ENCODE assay signal across 12 cellular contexts in the genomic region with DNA sequence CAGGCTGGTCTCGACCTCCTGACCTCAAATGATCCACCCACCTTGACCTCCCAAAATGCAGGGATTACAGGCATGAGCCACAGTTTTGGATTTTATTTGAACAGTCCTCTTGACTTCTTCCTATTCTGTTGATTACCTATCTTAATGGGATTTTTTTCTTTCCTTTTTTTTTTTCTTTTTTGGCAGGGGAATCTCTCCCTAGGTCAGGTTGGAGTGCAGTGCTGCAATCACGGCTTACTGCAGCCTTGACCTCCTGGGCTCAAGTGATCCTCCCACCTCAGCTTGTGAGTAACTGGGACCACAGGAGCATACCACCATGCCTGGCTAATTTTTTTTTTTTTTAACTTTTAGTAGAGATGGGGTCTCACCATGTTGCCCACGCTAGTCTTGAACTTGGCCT. TPM values are rescaled to one million over a fixed set of nuclear protein-coding genes. Genes with fewer than 3 reads are reported as not detected.
DNase-seq lines count a peak whose midpoint lies in the region; ATAC-seq and TF ChIP-seq lines count a peak whose summit lies in the region.
"Had no signal": no experiment of that assay in that cellular context is flagged by ENCODE, and none has a peak within 500 bp of the region (broad histone marks: within the 10 kb centered on the region; RNA-seq: fewer than 3 reads in every experiment).

No MANE protein-coding gene starts in this region.

- H3K27ac Mint-ChIP-seq in activated naive CD4-positive, alpha-beta T cell treated with anti-CD3 and anti-CD28 coated beads for 36 hours = peak overlapping the region; percentile 99

- no peak overlapping the region for H2AFZ ChIP-seq in PC-9

- H3K36me3 ChIP-seq in PC-9 (ENCODE audit: low read depth) = peaks cover 60% of the 10 kb centered on the region
- no peaks in the 10 kb centered on the region for H3K36me3 ChIP-seq in esophagus squamous epithelium
- no peaks in the 10 kb centered on the region for H3K36me3 ChIP-seq in suprapubic skin

- H3K9me3 ChIP-seq in PC-9 (ENCODE audit: insufficient read depth, low read depth) = no peaks in the 10 kb centered on the region
- H3K9me3 ChIP-seq in esophagus squamous epithelium = no peaks in the 10 kb centered on the region
- H3K9me3 ChIP-seq in suprapubic skin = no peaks in the 10 kb centered on the region

- no TSS peak for BruUV-seq in PC-9 (replicated peaks; lab: Mats Ljungman, UMichigan)

- H4K20me1 ChIP-seq in PC-9 (ENCODE audit: insufficient read depth) = peaks cover 68% of the 10 kb centered on the region

- TF ChIP-seq CTCF in PC-9 (conservative IDR thresholded peaks at IDR 0.05) (no peak), esophagus squamous epithelium (IDR thresholded peaks at IDR 0.05) (no peak), suprapubic skin (IDR thresholded peaks at IDR 0.05) (no peak)

- H3K27me3 Mint-ChIP-seq in activated naive CD4-positive, alpha-beta T cell treated with anti-CD3 and anti-CD28 coated beads for 36 hours (ENCODE audit: low read depth) = no peaks in the 10 kb centered on the region
- H3K27me3 Mint-ChIP-seq: naive B cell had no signal

- H3F3A ChIP-seq in PC-9 (ENCODE audit: insufficient read depth, low read depth) = peaks cover 38% of the 10 kb centered on the region

- no peaks in the 10 kb centered on the region for H3K9me2 ChIP-seq in PC-9 (ENCODE audit: insufficient read depth)

- no peak overlapping the region for H3K27ac ChIP-seq in PC-9
- peak overlapping the region in 3 of 4 donors; percentile 7 to 92 (median 72) for H3K27ac ChIP-seq in esophagus squamous epithelium
- no peak overlapping the region for H3K27ac ChIP-seq in suprapubic skin
- H3K27ac ChIP-seq: C4-2B had no signal

- no peaks in the 10 kb centered on the region for H3K27me3 ChIP-seq in PC-9 (ENCODE audit: insufficient read depth, low read depth)
- H3K27me3 ChIP-seq in esophagus squamous epithelium = no peaks in the 10 kb centered on the region
- H3K27me3 ChIP-seq in suprapubic skin = no peaks in the 10 kb centered on the region

- intact Hi-C loops in activated naive CD4-positive, alpha-beta T cell treated with anti-CD3 and anti-CD28 coated beads for 36 hours (cut with micrococcal nuclease) = no loop called here
- intact Hi-C loops in PC-9 (cut with micrococcal nuclease; ENCODE audit: unreplicated experiment) (no loop called here), esophagus squamous epithelium (cut with DNase I) (no loop called here)

- peaks cover 72% of the 10 kb centered on the region for H3K79me2 ChIP-seq in PC-9 (ENCODE audit: low read depth)

- no peak for TF ChIP-seq POLR2A in esophagus squamous epithelium (IDR thresholded peaks at IDR 0.05)
- TF ChIP-seq POLR2A in suprapubic skin (IDR thresholded peaks at IDR 0.05) = no peak

- no peaks in the 10 kb centered on the region for H3K9me3 Mint-ChIP-seq in activated naive CD4-positive, alpha-beta T cell treated with anti-CD3 and anti-CD28 coated beads for 36 hours
- H3K9me3 Mint-ChIP-seq: naive B cell had no signal

- CTCF ChIA-PET in activated naive CD4-positive, alpha-beta T cell treated with anti-CD3 and anti-CD28 coated beads for 36 hours (lab: Charles Lee) = interaction anchor here (0.7 to 3.2 kb wide), 3 partner anchors 14 to 374 kb away, joined by 3 to 13 read pairs (median 3); partner anchors contain the start of gene MOB1A
- CTCF ChIA-PET in PC-9 (lab: Charles Lee) = no interaction called here

- no peak for DNase-seq in activated naive CD4-positive, alpha-beta T cell treated with anti-CD3 and anti-CD28 coated beads for 36 hours
- no peak for DNase-seq in activated naive CD4-positive, alpha-beta T cell (lab: John Stamatoyannopoulos, UW)
- DNase-seq in PC-9 (no peak), esophagus squamous epithelium (lab: John Stamatoyannopoulos, UW) (no peak), suprapubic skin (ENCODE audit: low spot score in 2 of 2) (no peak), D341Med (ENCODE audit: low spot score) (no peak), medulla oblongata (ENCODE audit: extremely low spot score) (no peak)
- DNase-seq: hippocampal formation; naive B cell; stimulated activated CD4-positive, alpha-beta T cell treated with anti-CD3 and anti-CD28 coated beads, Interleukin-4, amount 100 ng/mL, for 4 hours had no signal

- H3K4me3 Mint-ChIP-seq in activated naive CD4-positive, alpha-beta T cell treated with anti-CD3 and anti-CD28 coated beads for 36 hours = peak overlapping the region; percentile 97

- H3K4me1 Mint-ChIP-seq in activated naive CD4-positive, alpha-beta T cell treated with anti-CD3 and anti-CD28 coated beads for 36 hours (ENCODE audit: low read depth) = peaks cover 61% of the 10 kb centered on the region

- H3K4me3 ChIP-seq in PC-9 (peak overlapping the region; percentile 94), esophagus squamous epithelium (peak overlapping the region in 1 of 4 donors; percentile 91), suprapubic skin (peak overlapping the region; percentile 0)

- H3K36me3 Mint-ChIP-seq in activated naive CD4-positive, alpha-beta T cell treated with anti-CD3 and anti-CD28 coated beads for 36 hours (ENCODE audit: low read depth) = peaks cover 66% of the 10 kb centered on the region
- H3K36me3 Mint-ChIP-seq: naive B cell had no signal

- no peak for ATAC-seq in GM21528 (IDR thresholded peaks at IDR 0.05; ENCODE audit: low FRiP score, unreplicated experiment)

- TF ChIP-seq EP300 in suprapubic skin (IDR thresholded peaks at IDR 0.05) = no peak

- H3K4me2 ChIP-seq in PC-9 = peak overlapping the region; percentile 88

- WGBS in esophagus squamous epithelium, 2 donors = 60 to 67% methylated on average over 3 of the region's 3 CpGs
- 90% methylated on average over 3 of the region's 3 CpGs for WGBS in suprapubic skin

- H3K4me1 ChIP-seq in PC-9 (replicated peaks; ENCODE audit: insufficient read depth) (peaks cover 60% of the 10 kb centered on the region), esophagus squamous epithelium (peaks cover 2 to 80% (median 51%) of the 10 kb centered on the region in 3 donors), suprapubic skin (peaks cover 50% of the 10 kb centered on the region)

- POLR2A ChIA-PET in PC-9 (lab: Charles Lee; ENCODE audit: unreplicated experiment) = interaction anchor here (0.7 kb wide), 1 partner anchor 429 kb away, joined by 17 read pairs; no protein-coding TSS in a partner anchor

RNA-seq across cellular contexts. Expression of gene MTHFD2, which starts 2.8 kb away (rescaled TPM):
- total RNA-seq in activated naive CD4-positive, alpha-beta T cell treated with anti-CD3 and anti-CD28 coated beads for 36 hours = 100 to 1,000 TPM; 683 to 692 TPM
- total RNA-seq in PC-9 (2021) = 192 and 197 TPM in 2 replicates
- total RNA-seq in esophagus squamous epithelium = 10 to 100 TPM; 19.1 to 55.4 (median 39.0) TPM
- 10 to 100 TPM; 15.5 to 28.1 (median 17.5) TPM for total RNA-seq in suprapubic skin

RNA-seq across cellular contexts. Expression of gene MOB1A, which starts 22.5 kb away (rescaled TPM):
- total RNA-seq in activated naive CD4-positive, alpha-beta T cell treated with anti-CD3 and anti-CD28 coated beads for 36 hours = 100 to 1,000 TPM; 129 to 131 TPM
- total RNA-seq in PC-9 (2021) (138 and 143 TPM in 2 replicates), esophagus squamous epithelium (100 to 1,000 TPM in 3 of 4 donors, 10 to 100 TPM in 1; 87.9 to 125 (median 102) TPM), suprapubic skin (10 to 100 TPM; 65.2 to 96.6 (median 79.2) TPM)

RNA-seq across cellular contexts. Expression of gene BOLA3, which starts 53.5 kb away (rescaled TPM):
- 100 to 1,000 TPM; 103 to 112 TPM for total RNA-seq in activated naive CD4-positive, alpha-beta T cell treated with anti-CD3 and anti-CD28 coated beads for 36 hours
- total RNA-seq in PC-9 (2021) (28.2 and 30.4 TPM in 2 replicates), esophagus squamous epithelium (10 to 100 TPM; 27.1 to 69.3 (median 40.8) TPM), suprapubic skin (10 to 100 TPM; 18.9 to 44.0 (median 28.1) TPM)

Comparison
In these comparisons a context has a peak if more than half of its experiments do, and no peak if none do; other contexts are left out.
1. H3K27ac ChIP-seq: peak in esophagus squamous epithelium (3 of 4); none in PC-9 (single experiment) and suprapubic skin (single experiment).